ENCODE assay signal across 8 cellular contexts in genomic region chrX:18983711-18984380, GRCh38. TPM values are rescaled to one million over a fixed set of nuclear protein-coding genes. Genes with fewer than 3 reads are reported as not detected.
A peak's percentile ranks its signal among the peaks of the same experiment; 100 is the strongest.
DNase-seq lines count a peak whose midpoint lies in the region; ATAC-seq and TF ChIP-seq lines count a peak whose summit lies in the region.

TSS of gene PHKA2 (minus strand) at chrX:18984114. CDS start at chrX:18983932, 182 bp downstream.

- no TSS peak for BruUV-seq in Caco-2 (replicated peaks; lab: Mats Ljungman, UMichigan)

- intact Hi-C loops in Caco-2 (cut with micrococcal nuclease; ENCODE audit: unreplicated experiment) = no loop called here

- no peaks in the 10 kb centered on the region for H3K36me3 ChIP-seq in Caco-2 (ENCODE audit: control insufficient read depth, insufficient read depth, low read length)

- no peaks in the 10 kb centered on the region for H3K9me3 ChIP-seq in Caco-2
- H3K9me3 ChIP-seq in T-helper 17 cell (ENCODE audit: control insufficient read depth, low read length, poor library complexity, severe bottlenecking) = no peaks in the 10 kb centered on the region

- H3K4me3 ChIP-seq in Caco-2 (ENCODE audit: low read depth, low read length) = peak within 1 kb of the TSS; percentile 70

- CTCF ChIA-PET in Caco-2 (lab: Charles Lee) = interaction anchor here (0.8 to 1.2 kb wide), 2 partner anchors 10 to 350 kb away, joined by 3 to 4 read pairs; no protein-coding TSS in a partner anchor

- H3K4me1 Mint-ChIP-seq in Caco-2 (ENCODE audit: low read depth, unreplicated experiment) (no peaks in the 10 kb centered on the region), T-helper 17 cell (peaks cover 7% of the 10 kb centered on the region)
- peaks cover 16% of the 10 kb centered on the region for H3K4me1 Mint-ChIP-seq in central memory CD8-positive, alpha-beta T cell

- H3K4me3 Mint-ChIP-seq in Caco-2 (ENCODE audit: unreplicated experiment) (peak within 1 kb of the TSS; percentile 85), T-helper 17 cell (peak within 1 kb of the TSS; percentile 86)
- H3K4me3 Mint-ChIP-seq in central memory CD8-positive, alpha-beta T cell = peak within 1 kb of the TSS; percentile 71

- H3K27ac Mint-ChIP-seq in Caco-2 (ENCODE audit: unreplicated experiment) (peak within 1 kb of the TSS; percentile 87), T-helper 17 cell (peak within 1 kb of the TSS; percentile 92)
- peak within 1 kb of the TSS; percentile 89 for H3K27ac Mint-ChIP-seq in central memory CD8-positive, alpha-beta T cell (ENCODE audit: low read depth)

- peak; percentile 44 to 70 for DNase-seq in Caco-2
- peak in 1 of 3 donors; percentile 51 for DNase-seq in T-helper 17 cell
- DNase-seq in central memory CD8-positive, alpha-beta T cell (ENCODE audit: low spot score in 2 of 2) = peak; percentile 9 to 12
- DNase-seq in kidney tubule cell (ENCODE audit: low spot score) = peak; percentile 53
- DNase-seq in stimulated activated CD4-positive, alpha-beta T cell treated with anti-CD3 and anti-CD28 coated beads, Interleukin-1b, Interleukin-23, amount 100 ng/mL, for 24 hours (ENCODE audit: low read depth in 4 of 4, low spot score in 1 of 4) = peak in 3 of 4 experiments; percentile 3 to 30 (median 21)
- DNase-seq in cerebellar cortex (ENCODE audit: low spot score) = no peak

- ATAC-seq in GM19452 (IDR thresholded peaks at IDR 0.05; ENCODE audit: unreplicated experiment) = peak; percentile 46
- ATAC-seq in HG03521 (IDR thresholded peaks at IDR 0.05; ENCODE audit: unreplicated experiment) = peak; percentile 29
- ATAC-seq in T-helper 17 cell = peak; percentile 29
- peak; percentile 10 for ATAC-seq in central memory CD8-positive, alpha-beta T cell (replicated peaks; ENCODE audit: extremely low read depth, poor library complexity, severe bottlenecking)

- H3K9me3 Mint-ChIP-seq in Caco-2 (ENCODE audit: unreplicated experiment) = no peaks in the 10 kb centered on the region
- H3K9me3 Mint-ChIP-seq in central memory CD8-positive, alpha-beta T cell = no peaks in the 10 kb centered on the region

- H3K36me3 Mint-ChIP-seq in Caco-2 (ENCODE audit: insufficient read depth, unreplicated experiment) (no peaks in the 10 kb centered on the region), T-helper 17 cell (ENCODE audit: low read depth) (no peaks in the 10 kb centered on the region)
- peaks cover 5% of the 10 kb centered on the region for H3K36me3 Mint-ChIP-seq in central memory CD8-positive, alpha-beta T cell (ENCODE audit: insufficient read depth)

- POLR2A ChIA-PET in Caco-2 (lab: Charles Lee) = interaction anchor here (0.6 kb wide), 1 partner anchor 11 kb away, joined by 3 read pairs; no protein-coding TSS in a partner anchor

- no peaks in the 10 kb centered on the region for H3K27me3 ChIP-seq in Caco-2 (replicated peaks; ENCODE audit: control insufficient read depth, insufficient read depth, low read length)

- H3K27me3 Mint-ChIP-seq in Caco-2 (ENCODE audit: insufficient read depth, unreplicated experiment) (no peaks in the 10 kb centered on the region), T-helper 17 cell (no peaks in the 10 kb centered on the region)
- no peaks in the 10 kb centered on the region for H3K27me3 Mint-ChIP-seq in central memory CD8-positive, alpha-beta T cell

- no peaks in the 10 kb centered on the region for H3K4me1 ChIP-seq in Caco-2

- TF ChIP-seq CTCF in Caco-2 (IDR thresholded peaks at IDR 0.05; ENCODE audit: insufficient read depth in 1 of 2, low read depth in 1 of 2, low read length in 1 of 2, severe bottlenecking in 1 of 2, unreplicated experiment in 1 of 2) = no peak

RNA-seq across cellular contexts. Expression of gene PHKA2, which starts in this region (rescaled TPM):
- 41.5 and 43.0 TPM in 2 replicates for total RNA-seq in Caco-2 (2022)
- total RNA-seq in T-helper 17 cell = 10 to 100 TPM; 29.4 to 33.2 TPM
